Comparison of ENCODE assay signal across 8 cellular contexts in genomic region chr3:143040264-143040879, GRCh38. TPM values are rescaled to one million over a fixed set of nuclear protein-coding genes. Genes with fewer than 3 reads are reported as not detected.
DNase-seq lines count a peak whose midpoint lies in the region; ATAC-seq and TF ChIP-seq lines count a peak whose summit lies in the region.

No MANE protein-coding gene starts in this region.

- H3K36me3 ChIP-seq in right atrium auricular region (peaks cover 46% of the 10 kb centered on the region), Peyer's patch (peaks cover 0 to 55% (median 0%) of the 10 kb centered on the region in 3 donors)

- no peak overlapping the region for H3K27ac Mint-ChIP-seq in mesothelial cell of epicardium

- H3K36me3 Mint-ChIP-seq in mesothelial cell of epicardium = peaks cover 25% of the 10 kb centered on the region

- no peaks in the 10 kb centered on the region for H3K4me1 Mint-ChIP-seq in mesothelial cell of epicardium

- intact Hi-C loops in cardiac septum (cut with DNase I) = no loop called here

- no peaks in the 10 kb centered on the region for H3K27me3 Mint-ChIP-seq in mesothelial cell of epicardium (ENCODE audit: low read depth)

- DNase-seq in right atrium auricular region (ENCODE audit: low spot score) = no peak
- no peak for DNase-seq in cardiac septum (ENCODE audit: low spot score)
- no peak for DNase-seq in Peyer's patch
- DNase-seq in fibroblast of the conjunctiva (ENCODE audit: low read depth) = peak; percentile 32
- DNase-seq in mesothelial cell of epicardium (ENCODE audit: low spot score in 2 of 2, unreplicated experiment in 2 of 2) = no peak
- DNase-seq in activated naive CD4-positive, alpha-beta T cell (lab: John Stamatoyannopoulos, UW) = no peak
- DNase-seq in NCI-H1436 treated with DMSO at 0.1 percent for 48 hours (lab: John Stamatoyannopoulos, UW) = no peak

- no peaks in the 10 kb centered on the region for H3K9me3 Mint-ChIP-seq in mesothelial cell of epicardium

- H3K4me3 ChIP-seq in right atrium auricular region (no peak overlapping the region), Peyer's patch (no peak overlapping the region)

- no peaks in the 10 kb centered on the region for H3K27me3 ChIP-seq in right atrium auricular region
- no peaks in the 10 kb centered on the region for H3K27me3 ChIP-seq in Peyer's patch

- H3K4me3 Mint-ChIP-seq in mesothelial cell of epicardium = no peak overlapping the region

- no peaks in the 10 kb centered on the region for H3K9me3 ChIP-seq in right atrium auricular region
- H3K9me3 ChIP-seq in Peyer's patch = no peaks in the 10 kb centered on the region

- TF ChIP-seq CTCF in right atrium auricular region (IDR thresholded peaks at IDR 0.05) (peak; percentile 10 to 58), Peyer's patch (IDR thresholded peaks at IDR 0.05) (peak in 4 of 6 experiments; percentile 25 to 39 (median 33)), mesothelial cell of epicardium (IDR thresholded peaks at IDR 0.05; ENCODE audit: unreplicated experiment) (no peak)

- H3K4me1 ChIP-seq in right atrium auricular region = no peaks in the 10 kb centered on the region
- no peaks in the 10 kb centered on the region for H3K4me1 ChIP-seq in Peyer's patch

- no peak overlapping the region for H3K27ac ChIP-seq in right atrium auricular region
- H3K27ac ChIP-seq in Peyer's patch = no peak overlapping the region

- ATAC-seq in GM21786 (IDR thresholded peaks at IDR 0.05; ENCODE audit: unreplicated experiment) = no peak

- no peak for TF ChIP-seq POLR2A in Peyer's patch (IDR thresholded peaks at IDR 0.05)

RNA-seq across cellular contexts. Expression of gene U2SURP, which starts 39.0 kb away (rescaled TPM):
- total RNA-seq in right atrium auricular region = 10 to 100 TPM; 26.3 to 33.7 TPM
- 40.6 TPM for total RNA-seq in cardiac septum
- total RNA-seq in Peyer's patch = 100 to 1,000 TPM in 1 of 4 donors, 10 to 100 TPM in 3; 67.4 to 138 (median 78.8) TPM
- 141 to 147 TPM (median 141 TPM) in 3 replicates for total RNA-seq in mesothelial cell of epicardium
